ENCODE assay signal across 4 cellular contexts in the genomic region with DNA sequence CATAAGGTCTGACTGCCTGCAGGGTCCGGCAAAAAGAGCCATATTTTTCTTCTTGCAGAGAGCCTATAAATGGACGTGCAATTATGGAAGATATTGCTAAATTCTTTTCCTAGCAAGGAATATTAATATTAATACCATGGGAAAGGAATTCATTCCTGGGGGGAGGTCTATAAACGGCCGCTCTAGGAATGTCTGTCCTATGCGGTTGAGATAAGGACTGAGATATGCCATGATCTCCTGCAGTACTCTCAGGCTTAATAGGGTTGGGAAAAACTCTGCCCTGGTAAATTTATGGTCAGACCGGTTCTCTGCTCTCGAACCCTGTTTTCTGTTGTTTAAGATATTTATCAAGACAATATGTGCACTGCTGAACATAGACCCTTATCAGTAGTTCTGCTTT.
DNase-seq lines count a peak whose midpoint lies in the region; ATAC-seq, FAIRE-seq and TF ChIP-seq lines count a peak whose summit lies in the region.
"Not testable (repeated sequence)": the region's sequence is repeated elsewhere in the genome, so short reads cannot be mapped to it uniquely, and the experiment has no call there.

No MANE protein-coding gene starts in this region.

- not testable (repeated sequence) for TF ChIP-seq POLR2A in K562 (conservative IDR thresholded peaks at IDR 0.05); endothelial cell of umbilical vein (IDR thresholded peaks at IDR 0.05; ENCODE audit: low read depth, low read length)

- intact Hi-C loops in OCI-LY7 (cut with micrococcal nuclease; ENCODE audit: unreplicated experiment); K562 (cut with micrococcal nuclease); endothelial cell of umbilical vein (cut with micrococcal nuclease): not testable (repeated sequence)

- not testable (repeated sequence) for H2AFZ ChIP-seq in OCI-LY7 (ENCODE audit: low read length); K562 (ENCODE audit: low read depth, low read length); endothelial cell of umbilical vein (ENCODE audit: low read depth, low read length)

- not testable (repeated sequence) for FAIRE-seq in K562 (lab: Jason Lieb, UNC)
- FAIRE-seq in endothelial cell of umbilical vein (lab: Jason Lieb, UNC), result peak; percentile 44

- in situ Hi-C loops in K562 (cut with MboI), result not testable (repeated sequence)

- H3K9me2 ChIP-seq in OCI-LY7 (ENCODE audit: insufficient read depth, low read length), result not testable (repeated sequence)

- POLR2A ChIA-PET in HEK293 (lab: Yijun Ruan, JAX); OCI-LY7 (lab: Charles Lee); K562 (lab: Yijun Ruan, JAX); endothelial cell of umbilical vein (lab: Charles Lee): not testable (repeated sequence)

- DNase-seq in OCI-LY7 (ENCODE audit: low spot score), result peak; percentile 10
- DNase-seq in K562 (ENCODE audit: extremely low read depth in 1 of 4, low spot score in 3 of 4); endothelial cell of umbilical vein (ENCODE audit: low read depth, low spot score): not testable (repeated sequence)

- H3K27me3 ChIP-seq in K562 (ENCODE audit: control insufficient read depth in 2 of 2, insufficient read depth in 2 of 2, low read length in 2 of 2), result not testable (repeated sequence)
- H3K27me3 ChIP-seq in endothelial cell of umbilical vein (ENCODE audit: control insufficient read depth in 2 of 2, insufficient read depth in 2 of 2, low read length in 2 of 2), result peaks cover 7 to 11% of the 10 kb centered on the region in 2 experiments

- WGBS in K562 (ENCODE audit: insufficient coverage, low coverage, missing lambda C conversion rate), result 17% methylated on average over 7 of the region's 7 CpGs

- not testable (repeated sequence) for H3K79me2 ChIP-seq in OCI-LY7 (ENCODE audit: insufficient read depth, low read depth, low read length); K562 (ENCODE audit: control insufficient read depth, insufficient read depth, low read length); endothelial cell of umbilical vein (ENCODE audit: control insufficient read depth, insufficient read depth, low read length)

- CTCF ChIA-PET in HEK293 (lab: Yijun Ruan, JAX); OCI-LY7 (lab: Charles Lee; ENCODE audit: unreplicated experiment); K562 (lab: Yijun Ruan, JAX; ENCODE audit: low intra/inter-chr PET ratio); endothelial cell of umbilical vein (lab: Charles Lee): not testable (repeated sequence)

- not testable (repeated sequence) for BruUV-seq in OCI-LY7 (replicated peaks; lab: Mats Ljungman, UMichigan); K562 (replicated peaks; lab: Mats Ljungman, UMichigan); endothelial cell of umbilical vein (replicated peaks; lab: Mats Ljungman, UMichigan)

- H4K20me1 ChIP-seq in OCI-LY7 (ENCODE audit: insufficient read depth, low read length); K562 (replicated peaks; ENCODE audit: control insufficient read depth, insufficient read depth, low read length); endothelial cell of umbilical vein (replicated peaks; ENCODE audit: control insufficient read depth, extremely low read depth, insufficient read depth, low read length): not testable (repeated sequence)

- not testable (repeated sequence) for TF ChIP-seq EP300 in K562 (IDR thresholded peaks at IDR 0.05; ENCODE audit: low read length)

- H3K9ac ChIP-seq in K562 (ENCODE audit: insufficient read depth in 1 of 2, low read depth in 2 of 2, low read length in 2 of 2); endothelial cell of umbilical vein (replicated peaks; ENCODE audit: extremely low read depth, insufficient read depth, low read length): not testable (repeated sequence)

- dilution Hi-C loops in endothelial cell of umbilical vein (cut with MboI; ENCODE audit: extremely low pct_ligation_motif_present, low sequenced_read_pairs), result not testable (repeated sequence)

- H3K4me2 ChIP-seq in OCI-LY7 (ENCODE audit: low read length); K562 (ENCODE audit: insufficient read depth, low read length); endothelial cell of umbilical vein (ENCODE audit: insufficient read depth, low read length): not testable (repeated sequence)

- ATAC-seq in K562, result not testable (repeated sequence)

- not testable (repeated sequence) for H3K27ac ChIP-seq in HEK293 (ENCODE audit: extremely low read depth, low read depth, low read length); OCI-LY7 (ENCODE audit: low read depth, low read length, poor library complexity, severe bottlenecking); K562 (ENCODE audit: extremely low read depth, low read depth, low read length); endothelial cell of umbilical vein (ENCODE audit: insufficient read depth, low read depth, low read length)

- not testable (repeated sequence) for TF ChIP-seq CTCF in HEK293 (tag by site-specific recombination; IDR thresholded peaks at IDR 0.05); OCI-LY7 (conservative IDR thresholded peaks at IDR 0.05; ENCODE audit: low read length); K562 (IDR thresholded peaks at IDR 0.05 in 2 of 3, conservative IDR thresholded peaks at IDR 0.05 in 1 of 3; ENCODE audit: insufficient read depth in 2 of 3, low read depth in 1 of 3, low read length in 3 of 3); endothelial cell of umbilical vein (IDR thresholded peaks at IDR 0.05; ENCODE audit: extremely low read depth in 1 of 2, insufficient read depth in 1 of 2, low read depth in 1 of 2, low read length in 2 of 2)

- not testable (repeated sequence) for H3K36me3 ChIP-seq in HEK293 (ENCODE audit: control insufficient read depth in 2 of 2, insufficient read depth in 1 of 2, low read length in 2 of 2); OCI-LY7 (ENCODE audit: insufficient read depth, low read length); K562 (ENCODE audit: control insufficient read depth, insufficient read depth, low read length); endothelial cell of umbilical vein (ENCODE audit: control insufficient read depth in 2 of 2, extremely low read depth in 1 of 2, insufficient read depth in 2 of 2, low read length in 2 of 2)

- not testable (repeated sequence) for TF ChIP-seq RAD21 in K562 (CRISPR knock-in tag; conservative IDR thresholded peaks at IDR 0.05 in 1 of 2, IDR thresholded peaks at IDR 0.05 in 1 of 2)

- H3K4me3 ChIP-seq in HEK293 (ENCODE audit: low read depth, low read length); OCI-LY7 (ENCODE audit: low read depth, low read length, poor library complexity, severe bottlenecking); K562; endothelial cell of umbilical vein (replicated peaks in 1 of 3; ENCODE audit: insufficient read depth in 1 of 3, low read depth in 1 of 3, low read length in 3 of 3): not testable (repeated sequence)

- H3K9me1 ChIP-seq in K562 (ENCODE audit: control insufficient read depth, insufficient read depth, low read length); endothelial cell of umbilical vein (replicated peaks; ENCODE audit: control insufficient read depth, extremely low read depth, insufficient read depth, low read length): not testable (repeated sequence)

- not testable (repeated sequence) for H3K4me1 ChIP-seq in HEK293 (ENCODE audit: control insufficient read depth, insufficient read depth, low read length); OCI-LY7 (ENCODE audit: insufficient read depth, low read length, poor library complexity, severe bottlenecking); K562 (replicated peaks in 1 of 2; ENCODE audit: control insufficient read depth in 2 of 2, insufficient read depth in 2 of 2, low read length in 2 of 2); endothelial cell of umbilical vein (ENCODE audit: control insufficient read depth, extremely low read depth, insufficient read depth, low read length)

- H3K9me3 ChIP-seq in HEK293 (ENCODE audit: control insufficient read depth, insufficient read depth, low read depth, low read length); OCI-LY7 (ENCODE audit: low read length); K562 (replicated peaks; ENCODE audit: control insufficient read depth, insufficient read depth, low read depth, low read length); endothelial cell of umbilical vein (replicated peaks; ENCODE audit: control insufficient read depth, insufficient read depth, low read length): not testable (repeated sequence)

TF ChIP-seq in HEK293, 187 proteins besides CTCF, POLR2A, EP300 and RAD21:
- TF ChIP-seq SETDB1 (IDR thresholded peaks at IDR 0.05; ENCODE audit: insufficient read length, low read length), result peak; percentile 57
TF ChIP-seq in HEK293: peak in this region for 1; not testable (repeated sequence) for 186.
